In genomic region chr6:85574932-85575598, GRCh38 we compare ENCODE assay signal across 14 cellular contexts. TPM values are rescaled to one million over a fixed set of nuclear protein-coding genes. Genes with fewer than 3 reads are reported as not detected.
DNase-seq lines count a peak whose midpoint lies in the region; ATAC-seq and TF ChIP-seq lines count a peak whose summit lies in the region.
"Had no signal": no experiment of that assay in that cellular context is flagged by ENCODE, and none has a peak within 500 bp of the region (broad histone marks: within the 10 kb centered on the region; RNA-seq: fewer than 3 reads in every experiment).

No MANE protein-coding gene starts in this region.

- no peak overlapping the region for H3K18ac ChIP-seq in IMR-90 (ENCODE audit: low read depth, low read length)

- H3K36me3 ChIP-seq in IMR-90 (ENCODE audit: control insufficient read depth, insufficient read depth, low read length) = peaks cover 5% of the 10 kb centered on the region; the same call in 1 of the 2 replicates

- no peaks in the 10 kb centered on the region for H3K9me3 ChIP-seq in IMR-90 (ENCODE audit: control insufficient read depth, insufficient read depth, low read length)
- H3K9me3 ChIP-seq: heart right ventricle had no signal

- H3K9me1 ChIP-seq in IMR-90 (ENCODE audit: insufficient read depth, low read length) = peaks cover 5% of the 10 kb centered on the region

- H2BK5ac ChIP-seq in IMR-90 (ENCODE audit: low read depth, low read length, poor library complexity, severe bottlenecking) = peak overlapping the region; percentile 7

- no peak overlapping the region for H2BK20ac ChIP-seq in IMR-90 (ENCODE audit: low read depth, low read length)

- H2AK5ac ChIP-seq in IMR-90 (ENCODE audit: low read depth, low read length) = no peak overlapping the region

- H4K91ac ChIP-seq in IMR-90 (ENCODE audit: insufficient read depth, low read depth, low read length) = no peak overlapping the region

- intact Hi-C loops in IMR-90 (cut with micrococcal nuclease) = loop anchor here (5.0 kb wide), 1 partner anchor 33 kb away; no protein-coding TSS in a partner anchor

- no peak overlapping the region for H4K5ac ChIP-seq in IMR-90 (ENCODE audit: low read depth, low read length)

- H4K8ac ChIP-seq in IMR-90 (ENCODE audit: low read depth in 2 of 2, low read length in 2 of 2) = no peak overlapping the region

- H3K56ac ChIP-seq in IMR-90 (ENCODE audit: extremely low read depth, insufficient read depth, low read length) = no peak overlapping the region

- POLR2A ChIA-PET in IMR-90 (lab: Charles Lee; ENCODE audit: unreplicated experiment) = no interaction called here
- POLR2A ChIA-PET in activated CD4-positive, alpha-beta memory T cell treated with anti-CD3 and anti-CD28 coated beads, Interleukin-2, amount 10 ng/mL, durations not matched to agents 7 days and 5 days (lab: Charles Lee) = no interaction called here

- H3K27ac Mint-ChIP-seq in endothelial cell (ENCODE audit: unreplicated experiment) = peak overlapping the region; percentile 34
- no peak overlapping the region for H3K27ac Mint-ChIP-seq in activated CD4-positive, alpha-beta memory T cell treated with anti-CD3 and anti-CD28 coated beads, Interleukin-2, amount 10 ng/mL, durations not matched to agents 7 days and 5 days

- CTCF ChIA-PET in IMR-90 (lab: Yijun Ruan, JAX) = no interaction called here
- CTCF ChIA-PET in activated CD4-positive, alpha-beta memory T cell treated with anti-CD3 and anti-CD28 coated beads, Interleukin-2, amount 10 ng/mL, durations not matched to agents 7 days and 5 days (lab: Charles Lee) = no interaction called here

- ATAC-seq in IMR-90 (ENCODE audit: low read depth) (peak; percentile 95), HG02642 (IDR thresholded peaks at IDR 0.05; ENCODE audit: poor library complexity, unreplicated experiment) (no peak), GM19023 (IDR thresholded peaks at IDR 0.05; ENCODE audit: unreplicated experiment) (no peak), GM19397 (IDR thresholded peaks at IDR 0.05; ENCODE audit: unreplicated experiment) (no peak)
- ATAC-seq: activated T-cell treated with anti-CD3 and anti-CD28 coated beads, Interleukin-2, amount 50 U/mL, for 4 hours; HCT116 had no signal

- in situ Hi-C loops in IMR-90 (cut with MboI; ENCODE audit: low sequenced_read_pairs) = no loop called here

- TF ChIP-seq CTCF in IMR-90 (conservative IDR thresholded peaks at IDR 0.05; ENCODE audit: low read depth, low read length) (no peak), endothelial cell (IDR thresholded peaks at IDR 0.05; ENCODE audit: unreplicated experiment) (no peak)

- no peak overlapping the region for H3K14ac ChIP-seq in IMR-90 (replicated peaks; ENCODE audit: low read depth, low read length)

- no TSS peak for BruUV-seq in IMR-90 (replicated peaks; lab: Mats Ljungman, UMichigan)

- no peak overlapping the region for H3K9ac ChIP-seq in IMR-90 (ENCODE audit: low read depth, low read length)

- dilution Hi-C loops in IMR-90 (cut with HindIII; ENCODE audit: low sequenced_read_pairs, unreplicated experiment) = no loop called here

- DNase-seq in DMS53 treated with DMSO at 0.1 percent for 48 hours (lab: John Stamatoyannopoulos, UW; ENCODE audit: unreplicated experiment) = peak; percentile 10
- peak; percentile 89 for DNase-seq in IMR-90
- no peak for DNase-seq in endothelial cell (ENCODE audit: low spot score)
- peak; percentile 34 for DNase-seq in non-pigmented ciliary epithelial cell (ENCODE audit: low read depth)
- no peak for DNase-seq in activated CD4-positive, alpha-beta memory T cell treated with anti-CD3 and anti-CD28 coated beads, Interleukin-2, amount 10 ng/mL, durations not matched to agents 7 days and 5 days
- DNase-seq: activated T-cell treated with anti-CD3 and anti-CD28 coated beads, Interleukin-2, amount 50 U/mL, for 4 hours; DMS 273 treated with DMSO at 0.1 percent for 48 hours; heart right ventricle; NCI-H1436; substantia nigra had no signal

- no peak overlapping the region for H3K23ac ChIP-seq in IMR-90 (ENCODE audit: low read depth, low read length)

- peaks cover 36% of the 10 kb centered on the region for H4K20me1 ChIP-seq in IMR-90 (ENCODE audit: insufficient read depth, low read length)

- no peaks in the 10 kb centered on the region for H3K27me3 Mint-ChIP-seq in endothelial cell (ENCODE audit: unreplicated experiment)
- no peaks in the 10 kb centered on the region for H3K27me3 Mint-ChIP-seq in activated CD4-positive, alpha-beta memory T cell treated with anti-CD3 and anti-CD28 coated beads, Interleukin-2, amount 10 ng/mL, durations not matched to agents 7 days and 5 days

- no peak overlapping the region for H2AK9ac ChIP-seq in IMR-90 (replicated peaks; ENCODE audit: low read depth, low read length, poor library complexity)

- TF ChIP-seq RAD21 in IMR-90 (IDR thresholded peaks at IDR 0.05; ENCODE audit: low read length) = no peak

- H3K36me3 Mint-ChIP-seq in endothelial cell (ENCODE audit: low read depth, unreplicated experiment) = no peaks in the 10 kb centered on the region
- H3K36me3 Mint-ChIP-seq in activated CD4-positive, alpha-beta memory T cell treated with anti-CD3 and anti-CD28 coated beads, Interleukin-2, amount 10 ng/mL, durations not matched to agents 7 days and 5 days (ENCODE audit: low read depth) = peaks cover 22% of the 10 kb centered on the region

- H3K27me3 ChIP-seq in IMR-90 (ENCODE audit: control insufficient read depth, insufficient read depth, low read length) = no peaks in the 10 kb centered on the region
- H3K27me3 ChIP-seq: heart right ventricle had no signal

- no peak overlapping the region for H3K4ac ChIP-seq in IMR-90 (ENCODE audit: low read depth, low read length)

- H3K4me3 Mint-ChIP-seq in endothelial cell (ENCODE audit: unreplicated experiment) = no peak overlapping the region
- no peak overlapping the region for H3K4me3 Mint-ChIP-seq in activated CD4-positive, alpha-beta memory T cell treated with anti-CD3 and anti-CD28 coated beads, Interleukin-2, amount 10 ng/mL, durations not matched to agents 7 days and 5 days
- H3K4me3 Mint-ChIP-seq: activated T-cell treated with anti-CD3 and anti-CD28 coated beads, Interleukin-2, amount 50 U/mL, for 4 hours had no signal

- H3K9me3 Mint-ChIP-seq in endothelial cell (ENCODE audit: unreplicated experiment) = no peaks in the 10 kb centered on the region
- no peaks in the 10 kb centered on the region for H3K9me3 Mint-ChIP-seq in activated CD4-positive, alpha-beta memory T cell treated with anti-CD3 and anti-CD28 coated beads, Interleukin-2, amount 10 ng/mL, durations not matched to agents 7 days and 5 days
- H3K9me3 Mint-ChIP-seq: activated T-cell treated with anti-CD3 and anti-CD28 coated beads, Interleukin-2, amount 50 U/mL, for 4 hours had no signal

- H3K79me1 ChIP-seq in IMR-90 (ENCODE audit: low read depth in 1 of 2, low read length in 2 of 2) = peaks cover 31 to 63% of the 10 kb centered on the region in 2 experiments

- peaks cover 9% of the 10 kb centered on the region; the same call in 1 of the 2 replicates for H3K4me1 ChIP-seq in IMR-90 (ENCODE audit: control insufficient read depth, insufficient read depth, low read length)

- H2BK120ac ChIP-seq in IMR-90 (ENCODE audit: low read depth, low read length) = no peak overlapping the region

- H3K4me1 Mint-ChIP-seq in endothelial cell (ENCODE audit: unreplicated experiment) = peaks cover 13% of the 10 kb centered on the region
- H3K4me1 Mint-ChIP-seq in activated CD4-positive, alpha-beta memory T cell treated with anti-CD3 and anti-CD28 coated beads, Interleukin-2, amount 10 ng/mL, durations not matched to agents 7 days and 5 days = no peaks in the 10 kb centered on the region

- H2AFZ ChIP-seq in IMR-90 (replicated peaks; ENCODE audit: low read length, poor library complexity) = no peak overlapping the region

- H3K4me2 ChIP-seq in IMR-90 (ENCODE audit: low read depth, low read length) = peak overlapping the region; percentile 29; the same call in 1 of the 2 replicates

- no peak overlapping the region for H2BK15ac ChIP-seq in IMR-90 (ENCODE audit: low read depth, low read length)

- TF ChIP-seq POLR2A in IMR-90 (IDR thresholded peaks at IDR 0.05; ENCODE audit: low read depth, low read length) = no peak

- no peak overlapping the region for H3K4me3 ChIP-seq in IMR-90 (ENCODE audit: insufficient read depth, low read depth, low read length)
- H3K4me3 ChIP-seq: heart right ventricle had no signal

- H3K27ac ChIP-seq in IMR-90 (ENCODE audit: insufficient read depth, low read length) = no peak overlapping the region
- H3K27ac ChIP-seq: heart right ventricle had no signal

TF ChIP-seq in IMR-90, 13 proteins besides CTCF, POLR2A, EP300 and RAD21:
- TF ChIP-seq RFX5 (IDR thresholded peaks at IDR 0.05; ENCODE audit: low read depth, low read length) (no peak), MAFK (IDR thresholded peaks at IDR 0.05; ENCODE audit: low read depth, low read length) (peak; percentile 58), ELK1 (IDR thresholded peaks at IDR 0.05; ENCODE audit: borderline replicate concordance, low read depth, low read length) (no peak)
TF ChIP-seq in IMR-90: peak in this region for 1.

RNA-seq across cellular contexts. Expression of gene SNX14, which starts 18.6 kb away (rescaled TPM):
- total RNA-seq in IMR-90 (2012; rRNA removed) = 61.8 and 116 TPM in 2 replicates
- polyA plus RNA-seq in IMR-90 (2012; rRNA removed) = 38.4 and 39.9 TPM in 2 replicates
- polyA plus RNA-seq in IMR-90 (2012; cell fraction: cytosol; rRNA removed) = 13.0 and 24.5 TPM in 2 replicates
- 38.3 and 116 TPM in 2 replicates for polyA plus RNA-seq in IMR-90 (2012; cell fraction: nucleus; rRNA removed; ENCODE audit: low replicate concordance)
- 121 TPM for total RNA-seq in endothelial cell (ENCODE audit: unreplicated experiment)
- 10 to 100 TPM; 48.2 to 50.9 TPM for total RNA-seq in activated CD4-positive, alpha-beta memory T cell treated with anti-CD3 and anti-CD28 coated beads, Interleukin-2, amount 10 ng/mL, durations not matched to agents 7 days and 5 days

Comparison
In these comparisons a context has a peak if more than half of its experiments do, and no peak if none do; other contexts are left out.
1. DNase-seq: peak in DMS53 treated with DMSO at 0.1 percent for 48 hours (single experiment), IMR-90 (single experiment) and non-pigmented ciliary epithelial cell (single experiment); none in endothelial cell (single experiment) and activated CD4-positive, alpha-beta memory T cell treated with anti-CD3 and anti-CD28 coated beads, Interleukin-2, amount 10 ng/mL, durations not matched to agents 7 days and 5 days (single experiment).